In the genomic region with DNA sequence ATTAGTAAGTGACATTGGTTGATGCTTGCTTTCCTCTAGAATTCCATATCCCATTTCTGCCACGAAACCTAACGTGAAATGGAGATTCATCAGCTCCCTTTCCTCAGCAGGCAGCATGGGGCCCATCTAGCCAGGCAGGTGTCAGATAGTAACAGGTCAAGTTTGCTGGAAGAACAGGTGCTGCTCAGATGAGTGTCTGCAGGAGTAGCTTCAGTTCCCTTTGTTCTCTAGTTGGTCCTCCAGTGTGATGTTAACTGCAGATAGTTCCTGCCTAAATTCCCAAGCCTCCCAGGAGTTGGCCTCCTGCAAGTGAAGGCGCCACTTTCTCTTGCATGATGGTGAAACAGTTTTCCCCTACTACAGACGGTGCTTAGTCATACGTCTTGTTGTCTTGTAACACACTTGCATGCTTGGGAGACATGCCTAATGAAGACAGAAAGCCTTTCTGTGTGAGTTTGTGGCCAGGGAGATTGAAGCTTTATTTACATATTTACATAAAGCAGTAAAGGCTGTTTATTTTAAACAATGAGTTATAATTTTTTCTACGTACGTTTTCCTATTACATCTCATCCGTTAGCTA, we compare ENCODE assay signal across 26 cellular contexts.
DNase-seq lines count a peak whose midpoint lies in the region; ATAC-seq, FAIRE-seq and TF ChIP-seq lines count a peak whose summit lies in the region.
"Had no signal": no experiment of that assay in that cellular context is flagged by ENCODE, and none has a peak within 500 bp of the region (broad histone marks: within the 10 kb centered on the region; RNA-seq: fewer than 3 reads in every experiment).

No MANE protein-coding gene starts in this region.

- H3K4me1 Mint-ChIP-seq in Calu3 (ENCODE audit: low read depth, unreplicated experiment) (peaks cover 27% of the 10 kb centered on the region), astrocyte (ENCODE audit: low read depth, unreplicated experiment) (peaks cover 6% of the 10 kb centered on the region)
- H3K4me1 Mint-ChIP-seq in activated CD8-positive, alpha-beta memory T cell treated with anti-CD3 and anti-CD28 coated beads, Interleukin-2, amount 10 ng/mL, durations not matched to agents 7 days and 5 days = peaks cover 2% of the 10 kb centered on the region
- H3K4me1 Mint-ChIP-seq in activated T-helper 17 cell treated with anti-CD3 and anti-CD28 coated beads, Interleukin-2, amount 50 U/mL, for 72 hours = no peaks in the 10 kb centered on the region
- H3K4me1 Mint-ChIP-seq: IgD-negative memory B cell; neural crest cell; stimulated activated memory B cell treated with anti-CD40 and anti-IgM and Interleukin-4, amounts not matched to agents 10 μg/mL and 1 μg/mL and 100 μg/mL, for 72 hours had no signal

- H2AFZ ChIP-seq in HCT116 (ENCODE audit: low read depth, low read length, poor library complexity, severe bottlenecking) (no peak overlapping the region), astrocyte (ENCODE audit: low read depth, low read length) (no peak overlapping the region), hepatocyte (no peak overlapping the region)

- intact Hi-C loops in Calu3 (cut with micrococcal nuclease; ENCODE audit: unreplicated experiment) (no loop called here), HCT116 (cut with micrococcal nuclease) (no loop called here)

- H3K9me3 Mint-ChIP-seq in Calu3 (ENCODE audit: low read depth, unreplicated experiment) (no peaks in the 10 kb centered on the region), astrocyte (ENCODE audit: unreplicated experiment) (peaks cover 1% of the 10 kb centered on the region)
- no peaks in the 10 kb centered on the region for H3K9me3 Mint-ChIP-seq in activated CD8-positive, alpha-beta memory T cell treated with anti-CD3 and anti-CD28 coated beads, Interleukin-2, amount 10 ng/mL, durations not matched to agents 7 days and 5 days (ENCODE audit: low read depth)
- H3K9me3 Mint-ChIP-seq in activated T-helper 17 cell treated with anti-CD3 and anti-CD28 coated beads, Interleukin-2, amount 50 U/mL, for 72 hours = no peaks in the 10 kb centered on the region
- H3K9me3 Mint-ChIP-seq: IgD-negative memory B cell; neural crest cell; stimulated activated memory B cell treated with anti-CD40 and anti-IgM and Interleukin-4, amounts not matched to agents 10 μg/mL and 1 μg/mL and 100 μg/mL, for 72 hours had no signal

- H3K36me3 ChIP-seq in HCT116 (ENCODE audit: control insufficient read depth in 1 of 2, insufficient read depth in 2 of 2, low read length in 2 of 2) (no peaks in the 10 kb centered on the region), astrocyte (ENCODE audit: insufficient read depth, low read length) (no peaks in the 10 kb centered on the region), hepatocyte (replicated peaks; ENCODE audit: insufficient read depth, low read depth) (no peaks in the 10 kb centered on the region)
- H3K36me3 ChIP-seq: cardiac muscle cell, HAP-1, lower lobe of right lung had no signal

- POLR2A ChIA-PET in HCT116 (lab: Charles Lee) = interaction anchor here (1.2 kb wide), 1 partner anchor 12 kb away, joined by 3 read pairs; no protein-coding TSS in a partner anchor

- H3K27ac Mint-ChIP-seq in Calu3 (ENCODE audit: unreplicated experiment) (peak overlapping the region; percentile 65), astrocyte (ENCODE audit: unreplicated experiment) (peak overlapping the region; percentile 48)
- no peak overlapping the region for H3K27ac Mint-ChIP-seq in activated CD8-positive, alpha-beta memory T cell treated with anti-CD3 and anti-CD28 coated beads, Interleukin-2, amount 10 ng/mL, durations not matched to agents 7 days and 5 days
- no peak overlapping the region for H3K27ac Mint-ChIP-seq in activated T-helper 17 cell treated with anti-CD3 and anti-CD28 coated beads, Interleukin-2, amount 50 U/mL, for 72 hours
- H3K27ac Mint-ChIP-seq: IgD-negative memory B cell; stimulated activated memory B cell treated with anti-CD40 and anti-IgM and Interleukin-4, amounts not matched to agents 10 μg/mL and 1 μg/mL and 100 μg/mL, for 72 hours had no signal

- RAD21 ChIA-PET in HCT116 (lab: Charles Lee; ENCODE audit: low non-redundant PET in 1 of 2, low total read pairs in 2 of 2, uncharacterized antibody in 2 of 2, unreplicated experiment in 2 of 2) = no interaction called here

- H3K9ac ChIP-seq in HCT116 (ENCODE audit: low read length) (no peak overlapping the region), astrocyte (ENCODE audit: low read length) (no peak overlapping the region)

- BruUV-seq in Calu3 (replicated peaks; lab: Mats Ljungman, UMichigan) = no TSS peak
- no TSS peak for BruUV-seq in HCT116 (replicated peaks; lab: Mats Ljungman, UMichigan)

- H3K27me3 ChIP-seq in HCT116 (ENCODE audit: insufficient read depth, low read length) (no peaks in the 10 kb centered on the region), astrocyte (ENCODE audit: insufficient read depth, low read length) (peaks cover 8% of the 10 kb centered on the region), hepatocyte (no peaks in the 10 kb centered on the region)
- H3K27me3 ChIP-seq: cardiac muscle cell had no signal

- no peak for TF ChIP-seq RAD21 in HCT116 (IDR thresholded peaks at IDR 0.05; ENCODE audit: low read depth)

- CTCF ChIA-PET in Calu3 (lab: Charles Lee) (interaction anchor here (0.6 to 1.5 kb wide), 8 partner anchors 9 to 752 kb away, joined by 3 to 5 read pairs (median 3); a partner anchor contains a TSS), HCT116 (lab: Charles Lee) (interaction anchor here (1.2 to 1.5 kb wide), 2 partner anchors 443 to 448 kb away, joined by 4 to 5 read pairs; no protein-coding TSS in a partner anchor)
- CTCF ChIA-PET in activated CD8-positive, alpha-beta memory T cell treated with anti-CD3 and anti-CD28 coated beads, Interleukin-2, amount 10 ng/mL, durations not matched to agents 7 days and 5 days (lab: Charles Lee) = interaction anchor here (0.9 to 1.0 kb wide), 2 partner anchors 179 to 361 kb away, joined by 3 read pairs; no protein-coding TSS in a partner anchor

- ATAC-seq in HCT116 = no peak
- ATAC-seq in GM19328 (IDR thresholded peaks at IDR 0.05; ENCODE audit: unreplicated experiment) = no peak
- ATAC-seq in activated CD8-positive, alpha-beta memory T cell treated with anti-CD3 and anti-CD28 coated beads, Interleukin-2, amount 10 ng/mL, durations not matched to agents 7 days and 5 days = no peak
- no peak for ATAC-seq in activated T-helper 17 cell treated with anti-CD3 and anti-CD28 coated beads, Interleukin-2, amount 50 U/mL, for 72 hours (replicated peaks)
- ATAC-seq: stimulated activated memory B cell treated with anti-CD40 and anti-IgM and Interleukin-4, amounts not matched to agents 10 μg/mL and 1 μg/mL and 100 μg/mL, for 72 hours had no signal

- WGBS in hepatocyte (ENCODE audit: low lambda C conversion rate, missing lambda C conversion rate) = 84% methylated on average over 8 of the region's 8 CpGs

- no peak overlapping the region for H3K27ac ChIP-seq in HCT116 (ENCODE audit: low read depth, low read length)
- no peak overlapping the region for H3K27ac ChIP-seq in astrocyte (ENCODE audit: low read depth, low read length)
- peak overlapping the region; percentile 56 for H3K27ac ChIP-seq in hepatocyte
- H3K27ac ChIP-seq: C4-2B, cardiac muscle cell, lower lobe of right lung, skin epidermis had no signal

- H3K79me2 ChIP-seq in HCT116 (ENCODE audit: insufficient read depth, low read length) (no peaks in the 10 kb centered on the region), astrocyte (ENCODE audit: insufficient read depth, low read length) (no peaks in the 10 kb centered on the region), hepatocyte (no peaks in the 10 kb centered on the region)

- H4K20me1 ChIP-seq in HCT116 (ENCODE audit: insufficient read depth) (no peaks in the 10 kb centered on the region), astrocyte (ENCODE audit: insufficient read depth, low read length) (no peaks in the 10 kb centered on the region), hepatocyte (ENCODE audit: insufficient read depth, poor library complexity, severe bottlenecking) (no peaks in the 10 kb centered on the region)

- no peak for DNase-seq in Calu3
- DNase-seq in HCT116 (ENCODE audit: low read depth, low spot score) = no peak
- peak; percentile 11 for DNase-seq in astrocyte (ENCODE audit: low read depth)
- DNase-seq in hepatocyte (ENCODE audit: low spot score) = peak; percentile 19
- DNase-seq in activated CD8-positive, alpha-beta memory T cell treated with anti-CD3 and anti-CD28 coated beads, Interleukin-2, amount 10 ng/mL, durations not matched to agents 7 days and 5 days = no peak
- DNase-seq in NCI-H748 treated with DMSO at 0.1 percent for 48 hours (lab: John Stamatoyannopoulos, UW) = no peak
- DNase-seq: activated CD4-positive, alpha-beta T cell treated with anti-CD3 and anti-CD28 coated beads, Interleukin-2, amount 50 U/mL, for 4 hours; activated gamma-delta T cell; hippocampal formation; lower lobe of right lung; NCI-H1694 treated with DMSO at 0.1 percent for 48 hours; NCI-H524; stimulated activated CD4-positive, alpha-beta T cell treated with anti-CD3 and anti-CD28 coated beads, Interleukin-2, amount 100 ng/mL, for 24 hours; T-helper 9 cell had no signal

- TF ChIP-seq CTCF in Calu3 (IDR thresholded peaks at IDR 0.05; ENCODE audit: unreplicated experiment) (no peak), HCT116 (IDR thresholded peaks at IDR 0.05 in 2 of 3, conservative IDR thresholded peaks at IDR 0.05 in 1 of 3; ENCODE audit: borderline replicate concordance in 1 of 3, insufficient read depth in 1 of 3, low read depth in 2 of 3, low read length in 2 of 3) (no peak), astrocyte (IDR thresholded peaks at IDR 0.05; ENCODE audit: insufficient read depth, low read depth, low read length) (no peak), hepatocyte (IDR thresholded peaks at IDR 0.05; ENCODE audit: poor library complexity) (no peak)

- H3K4me2 ChIP-seq in HCT116 (ENCODE audit: low read length) = peak overlapping the region; percentile 46
- no peak overlapping the region for H3K4me2 ChIP-seq in astrocyte (ENCODE audit: low read length)
- H3K4me2 ChIP-seq in hepatocyte = no peak overlapping the region

- H3K4me3 ChIP-seq in HCT116 (replicated peaks in 1 of 2; ENCODE audit: low read depth in 1 of 2, low read length in 2 of 2) = no peak overlapping the region
- H3K4me3 ChIP-seq in astrocyte (ENCODE audit: insufficient read depth, low read depth, low read length) = no peak overlapping the region
- H3K4me3 ChIP-seq in hepatocyte = no peak overlapping the region
- H3K4me3 ChIP-seq: cardiac muscle cell, HAP-1, lower lobe of right lung, skin epidermis had no signal

- H3K9me3 ChIP-seq in HCT116 (ENCODE audit: control insufficient read depth in 1 of 2, insufficient read depth in 1 of 2, low read depth in 1 of 2, low read length in 2 of 2) (no peaks in the 10 kb centered on the region), astrocyte (ENCODE audit: insufficient read depth, low read depth, low read length) (no peaks in the 10 kb centered on the region), hepatocyte (ENCODE audit: low read depth) (no peaks in the 10 kb centered on the region)
- H3K9me3 ChIP-seq: HAP-1, lower lobe of right lung had no signal

- no peak for FAIRE-seq in astrocyte (lab: Jason Lieb, UNC)
- FAIRE-seq: frontal cortex, G401.6, GM18507 had no signal

- H3K36me3 Mint-ChIP-seq in Calu3 (ENCODE audit: insufficient read depth, unreplicated experiment) (peaks cover 4% of the 10 kb centered on the region), astrocyte (ENCODE audit: low read depth, unreplicated experiment) (no peaks in the 10 kb centered on the region)
- H3K36me3 Mint-ChIP-seq in activated CD8-positive, alpha-beta memory T cell treated with anti-CD3 and anti-CD28 coated beads, Interleukin-2, amount 10 ng/mL, durations not matched to agents 7 days and 5 days = no peaks in the 10 kb centered on the region
- no peaks in the 10 kb centered on the region for H3K36me3 Mint-ChIP-seq in activated T-helper 17 cell treated with anti-CD3 and anti-CD28 coated beads, Interleukin-2, amount 50 U/mL, for 72 hours (ENCODE audit: low read depth)
- H3K36me3 Mint-ChIP-seq: IgD-negative memory B cell; stimulated activated memory B cell treated with anti-CD40 and anti-IgM and Interleukin-4, amounts not matched to agents 10 μg/mL and 1 μg/mL and 100 μg/mL, for 72 hours had no signal

- H3K4me1 ChIP-seq in HCT116 (ENCODE audit: control insufficient read depth in 1 of 2, insufficient read depth in 2 of 2, low read length in 2 of 2) (peaks cover 5 to 22% of the 10 kb centered on the region in 2 experiments), astrocyte (ENCODE audit: insufficient read depth, low read length) (no peaks in the 10 kb centered on the region), hepatocyte (ENCODE audit: insufficient read depth) (peaks cover 7% of the 10 kb centered on the region)
- H3K4me1 ChIP-seq: lower lobe of right lung had no signal

- H3K9me2 ChIP-seq in HCT116 (ENCODE audit: insufficient read depth) (no peaks in the 10 kb centered on the region), hepatocyte (replicated peaks; ENCODE audit: insufficient read depth) (no peaks in the 10 kb centered on the region)

- H3K27me3 Mint-ChIP-seq in Calu3 (ENCODE audit: unreplicated experiment) (no peaks in the 10 kb centered on the region), astrocyte (ENCODE audit: low read depth, unreplicated experiment) (no peaks in the 10 kb centered on the region)
- H3K27me3 Mint-ChIP-seq in activated CD8-positive, alpha-beta memory T cell treated with anti-CD3 and anti-CD28 coated beads, Interleukin-2, amount 10 ng/mL, durations not matched to agents 7 days and 5 days = no peaks in the 10 kb centered on the region
- H3K27me3 Mint-ChIP-seq in activated T-helper 17 cell treated with anti-CD3 and anti-CD28 coated beads, Interleukin-2, amount 50 U/mL, for 72 hours = no peaks in the 10 kb centered on the region
- H3K27me3 Mint-ChIP-seq: IgD-negative memory B cell; stimulated activated memory B cell treated with anti-CD40 and anti-IgM and Interleukin-4, amounts not matched to agents 10 μg/mL and 1 μg/mL and 100 μg/mL, for 72 hours had no signal

- TF ChIP-seq POLR2A in HCT116 (IDR thresholded peaks at IDR 0.05; ENCODE audit: borderline replicate concordance, extremely low read depth, insufficient read depth, insufficient read length) = no peak

- H3K4me3 Mint-ChIP-seq in Calu3 (ENCODE audit: low read depth, unreplicated experiment) = no peak overlapping the region
- H3K4me3 Mint-ChIP-seq in astrocyte (ENCODE audit: unreplicated experiment) = no peak overlapping the region
- H3K4me3 Mint-ChIP-seq in activated CD8-positive, alpha-beta memory T cell treated with anti-CD3 and anti-CD28 coated beads, Interleukin-2, amount 10 ng/mL, durations not matched to agents 7 days and 5 days = no peak overlapping the region
- no peak overlapping the region for H3K4me3 Mint-ChIP-seq in activated T-helper 17 cell treated with anti-CD3 and anti-CD28 coated beads, Interleukin-2, amount 50 U/mL, for 72 hours
- H3K4me3 Mint-ChIP-seq: IgD-negative memory B cell; neural crest cell; stimulated activated memory B cell treated with anti-CD40 and anti-IgM and Interleukin-4, amounts not matched to agents 10 μg/mL and 1 μg/mL and 100 μg/mL, for 72 hours had no signal

Comparison
In these comparisons a context has a peak if more than half of its experiments do, and no peak if none do; other contexts are left out.
1. DNase-seq: peak in astrocyte (single experiment) and hepatocyte (single experiment); none in Calu3 (single experiment), HCT116 (single experiment), activated CD8-positive, alpha-beta memory T cell treated with anti-CD3 and anti-CD28 coated beads, Interleukin-2, amount 10 ng/mL, durations not matched to agents 7 days and 5 days (single experiment) and NCI-H748 treated with DMSO at 0.1 percent for 48 hours (single experiment).
2. H3K27ac Mint-ChIP-seq: peak in Calu3 (single experiment) and astrocyte (single experiment); none in activated CD8-positive, alpha-beta memory T cell treated with anti-CD3 and anti-CD28 coated beads, Interleukin-2, amount 10 ng/mL, durations not matched to agents 7 days and 5 days (single experiment) and activated T-helper 17 cell treated with anti-CD3 and anti-CD28 coated beads, Interleukin-2, amount 50 U/mL, for 72 hours (single experiment).